Comparison of ENCODE assay signal across 8 cellular contexts in the genomic region with DNA sequence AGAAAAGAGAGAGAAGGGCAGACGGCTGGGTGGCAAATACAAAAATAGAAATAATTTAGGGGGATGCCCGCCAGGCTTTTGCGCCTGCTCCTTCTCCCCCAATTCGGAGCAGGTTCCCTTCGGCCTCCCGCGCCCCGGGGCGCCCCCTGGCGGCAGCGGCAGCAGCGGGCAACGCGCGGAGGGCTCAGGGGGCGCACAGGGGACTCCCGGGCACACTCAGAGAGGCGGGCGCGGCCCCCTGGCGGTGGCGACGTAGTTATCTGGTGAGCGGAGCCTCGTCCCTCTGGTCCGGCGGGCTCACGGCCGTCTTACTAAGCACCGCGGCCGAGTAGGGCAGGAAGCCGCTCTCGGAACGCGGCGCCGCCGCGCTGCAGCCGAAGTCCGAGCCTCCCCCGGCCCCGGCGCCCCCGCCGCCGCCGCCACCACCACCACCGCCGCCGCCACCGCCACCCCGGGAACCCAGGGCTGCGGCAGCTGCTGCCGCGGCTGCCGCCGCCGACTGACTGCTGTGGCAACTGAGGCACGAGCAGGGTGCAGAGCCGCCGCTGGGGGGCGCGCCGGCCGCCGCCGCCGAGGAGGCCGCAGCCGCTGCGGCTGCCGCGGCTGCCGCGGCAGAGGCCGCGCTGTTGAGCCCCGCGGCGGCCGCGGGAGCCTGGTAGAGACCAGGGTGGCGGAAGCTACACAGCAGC. TPM values are rescaled to one million over a fixed set of nuclear protein-coding genes. Genes with fewer than 3 reads are reported as not detected.
DNase-seq lines count a peak whose midpoint lies in the region; ATAC-seq and TF ChIP-seq lines count a peak whose summit lies in the region.

No MANE protein-coding gene starts in this region.

- H3K27ac Mint-ChIP-seq in neural crest cell (ENCODE audit: unreplicated experiment) = no peak overlapping the region

- peak overlapping the region; percentile 8 for H3K27ac ChIP-seq in epithelial cell of prostate

- peaks cover 13% of the 10 kb centered on the region for H3K4me1 Mint-ChIP-seq in neural crest cell

- H3K36me3 Mint-ChIP-seq in neural crest cell (ENCODE audit: low read depth) = peaks cover 6% of the 10 kb centered on the region

- peak; percentile 92 for TF ChIP-seq CTCF in neural crest cell (conservative IDR thresholded peaks at IDR 0.05)

- DNase-seq in CMK (ENCODE audit: low read depth) (peak; percentile 61), HT1080 (ENCODE audit: low read depth) (peak; percentile 74), SIG-M5 treated with dmso at 0.1 percent for 504 hours (lab: John Stamatoyannopoulos, UW; ENCODE audit: unreplicated experiment) (peak; percentile 84), epithelial cell of prostate (ENCODE audit: low read depth, low spot score) (no peak), neural crest cell (ENCODE audit: low read depth, low spot score) (peak; percentile 70), NCI-H2196 treated with DMSO at 0.1 percent for 48 hours (lab: John Stamatoyannopoulos, UW; ENCODE audit: unreplicated experiment) (no peak), MV-4-11 (lab: John Stamatoyannopoulos, UW) (no peak)

- H3K9me3 Mint-ChIP-seq in neural crest cell = no peaks in the 10 kb centered on the region

- H3K4me3 Mint-ChIP-seq in neural crest cell = peak overlapping the region; percentile 76

- ATAC-seq in HG02642 (IDR thresholded peaks at IDR 0.05; ENCODE audit: poor library complexity, unreplicated experiment) = no peak

- peaks cover 96% of the 10 kb centered on the region for H3K27me3 Mint-ChIP-seq in neural crest cell (ENCODE audit: low read depth)

RNA-seq across cellular contexts. Expression of a gene that starts 3.8 kb away (rescaled TPM):
- not detected in 2 replicates for total RNA-seq in HT1080 (2014; rRNA removed; shearing (Covaris generic))
- polyA plus RNA-seq in HT1080 (2015; cell fraction: cytosol; rRNA removed) = 0.02 and 0.03 TPM in 2 replicates
- polyA plus RNA-seq in HT1080 (2015; cell fraction: nucleus; rRNA removed) = 0.03 TPM in 1 of 2 replicates, not detected in the other
- 0.43 and 0.44 TPM in 2 replicates for total RNA-seq in neural crest cell

RNA-seq across cellular contexts. Expression of a gene that starts 12.5 kb away (rescaled TPM):
- total RNA-seq in HT1080 (2014; rRNA removed; shearing (Covaris generic)) = 2.6 and 3.2 TPM in 2 replicates
- 1.8 and 2.4 TPM in 2 replicates for polyA plus RNA-seq in HT1080 (2015; cell fraction: cytosol; rRNA removed)
- 0.99 and 1.1 TPM in 2 replicates for polyA plus RNA-seq in HT1080 (2015; cell fraction: nucleus; rRNA removed)
- not detected in 2 replicates for total RNA-seq in neural crest cell

RNA-seq across cellular contexts. Expression of a gene that starts 19.6 kb away (rescaled TPM):
- 0.10 TPM in 1 of 2 replicates, not detected in the other for total RNA-seq in HT1080 (2014; rRNA removed; shearing (Covaris generic))
- 0.21 TPM in 1 of 2 replicates, not detected in the other for polyA plus RNA-seq in HT1080 (2015; cell fraction: cytosol; rRNA removed)
- not detected in 2 replicates for polyA plus RNA-seq in HT1080 (2015; cell fraction: nucleus; rRNA removed)
- total RNA-seq in neural crest cell = not detected in 2 replicates

RNA-seq across cellular contexts. Expression of a gene that starts 27.1 kb away (rescaled TPM):
- total RNA-seq in HT1080 (2014; rRNA removed; shearing (Covaris generic)) = 6.4 and 8.9 TPM in 2 replicates
- 4.8 and 6.2 TPM in 2 replicates for polyA plus RNA-seq in HT1080 (2015; cell fraction: cytosol; rRNA removed)
- polyA plus RNA-seq in HT1080 (2015; cell fraction: nucleus; rRNA removed) = 10.6 and 11.0 TPM in 2 replicates
- not detected in 2 replicates for total RNA-seq in neural crest cell

RNA-seq across cellular contexts. Expression of a gene that starts 36.6 kb away (rescaled TPM):
- 8.6 and 10.5 TPM in 2 replicates for total RNA-seq in HT1080 (2014; rRNA removed; shearing (Covaris generic))
- polyA plus RNA-seq in HT1080 (2015; cell fraction: cytosol; rRNA removed) = 3.3 and 4.7 TPM in 2 replicates
- 13.0 and 19.5 TPM in 2 replicates for polyA plus RNA-seq in HT1080 (2015; cell fraction: nucleus; rRNA removed)
- total RNA-seq in neural crest cell = not detected in 2 replicates

Comparison
In these comparisons a context has a peak if more than half of its experiments do, and no peak if none do; other contexts are left out.
1. DNase-seq: peak in CMK (single experiment), HT1080 (single experiment), SIG-M5 treated with dmso at 0.1 percent for 504 hours (single experiment) and neural crest cell (single experiment); none in epithelial cell of prostate (single experiment), NCI-H2196 treated with DMSO at 0.1 percent for 48 hours (single experiment) and MV-4-11 (single experiment).